ENCODE assay signal across 11 cellular contexts in genomic region chr5:28014779-28015178, GRCh38.
DNase-seq lines count a peak whose midpoint lies in the region; ATAC-seq and TF ChIP-seq lines count a peak whose summit lies in the region.
"Had no signal": no experiment of that assay in that cellular context is flagged by ENCODE, and none has a peak within 500 bp of the region (broad histone marks: within the 10 kb centered on the region; RNA-seq: fewer than 3 reads in every experiment).

No MANE protein-coding gene starts in this region.

- intact Hi-C loops in stomach (cut with DNase I; ENCODE audit: low total_unique reads): no loop called here

- H3K4me1 ChIP-seq in stomach: no peaks in the 10 kb centered on the region

- 61 to 67% (median 64%) methylated on average over 3 of the region's 3 CpGs for WGBS in stomach, 5 donors

- no peaks in the 10 kb centered on the region for H3K27me3 ChIP-seq in stomach

- TF ChIP-seq CTCF in stomach (IDR thresholded peaks at IDR 0.05): peak in 1 of 7 experiments; percentile 15

- TF ChIP-seq EP300 in stomach (IDR thresholded peaks at IDR 0.05): no peak

- H3K4me3 ChIP-seq in stomach: no peak overlapping the region

- ATAC-seq in HG02885 (IDR thresholded peaks at IDR 0.05; ENCODE audit: poor library complexity, unreplicated experiment) (peak; percentile 63), left lobe of liver (peak; percentile 62), GM18873 (IDR thresholded peaks at IDR 0.05; ENCODE audit: low FRiP score, unreplicated experiment) (no peak), GM19328 (IDR thresholded peaks at IDR 0.05; ENCODE audit: unreplicated experiment) (no peak)

- no peaks in the 10 kb centered on the region for H3K36me3 ChIP-seq in stomach

- DNase-seq in NCI-H526 (lab: John Stamatoyannopoulos, UW) (peak; percentile 32 to 41), NCI-H526 treated with DMSO at 0.1 percent for 48 hours (lab: John Stamatoyannopoulos, UW) (no peak), SKM-1 treated with dmso at 0.1 percent for 144 hours (lab: John Stamatoyannopoulos, UW; ENCODE audit: unreplicated experiment) (peak; percentile 16), left lobe of liver (ENCODE audit: low spot score) (no peak), stomach (no peak)
- DNase-seq: central memory CD4-positive, alpha-beta T cell; stimulated activated CD4-positive, alpha-beta T cell treated with anti-CD3 and anti-CD28 coated beads, Interleukin-4, amount 100 ng/mL, for 4 hours; T1000 had no signal

- H3K27ac ChIP-seq in stomach: no peak overlapping the region

- peaks cover 6 to 51% (median 44%) of the 10 kb centered on the region in 4 donors for H3K9me3 ChIP-seq in stomach

- TF ChIP-seq POLR2A in stomach (IDR thresholded peaks at IDR 0.05): no peak

Comparison
In these comparisons a context has a peak if more than half of its experiments do, and no peak if none do; other contexts are left out.
1. DNase-seq: peak in NCI-H526 (2 of 2) and SKM-1 treated with dmso at 0.1 percent for 144 hours (single experiment); none in NCI-H526 treated with DMSO at 0.1 percent for 48 hours (single experiment), left lobe of liver (single experiment) and stomach (single experiment).
2. ATAC-seq: peak in HG02885 (single experiment) and left lobe of liver (single experiment); none in GM18873 (single experiment) and GM19328 (single experiment).